Comparison of ENCODE assay signal across 10 cellular contexts in the genomic region with DNA sequence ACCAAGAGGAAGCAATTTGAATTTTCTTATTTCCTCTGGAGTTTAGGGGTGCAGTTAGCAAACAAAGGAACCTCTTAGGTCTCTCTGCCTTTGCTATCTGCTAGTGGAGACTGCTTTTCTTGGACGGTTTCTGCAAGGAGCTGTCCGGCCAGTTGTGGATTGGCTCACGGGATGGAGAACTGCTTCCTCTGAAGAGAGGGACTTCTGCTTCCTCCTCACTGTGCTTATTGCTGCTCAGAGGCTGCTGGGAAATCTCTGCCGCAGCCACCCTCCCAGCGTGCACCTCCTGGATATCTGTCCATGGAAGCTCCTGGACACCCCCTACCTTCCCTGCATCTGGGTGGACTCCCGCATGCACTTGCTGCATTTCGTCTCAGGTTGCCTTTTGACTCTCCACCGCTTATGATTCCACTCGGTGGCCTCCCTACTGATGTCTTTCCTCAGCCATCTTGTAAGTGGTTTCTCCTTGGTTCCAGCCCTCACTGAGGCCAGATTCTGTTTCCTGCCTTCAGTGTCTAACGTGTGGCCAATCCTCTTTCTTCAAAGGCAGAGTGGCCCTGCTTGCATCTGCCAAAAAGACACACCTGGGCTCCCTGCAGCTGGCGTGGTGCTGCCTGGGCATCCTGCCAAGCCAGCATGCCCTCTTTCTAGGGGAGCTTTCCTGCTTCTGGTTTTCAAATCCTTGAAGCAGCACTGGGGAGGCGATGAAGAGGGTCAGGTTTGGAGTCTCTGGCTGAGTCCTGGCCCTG.
DNase-seq lines count a peak whose midpoint lies in the region; ATAC-seq, FAIRE-seq and TF ChIP-seq lines count a peak whose summit lies in the region.
"Had no signal": no experiment of that assay in that cellular context is flagged by ENCODE, and none has a peak within 500 bp of the region (broad histone marks: within the 10 kb centered on the region; RNA-seq: fewer than 3 reads in every experiment).

No MANE protein-coding gene starts in this region.

- no peak for DNase-seq in GM18507 (ENCODE audit: extremely low spot score, insufficient read length, low read depth)
- peak; percentile 74 for DNase-seq in MM.1S
- DNase-seq in activated CD4-positive, alpha-beta memory T cell treated with anti-CD3 and anti-CD28 coated beads for 36 hours: peak; percentile 16
- DNase-seq in neural progenitor cell (ENCODE audit: low spot score): no peak
- DNase-seq in effector CD4-positive, alpha-beta T cell: no peak
- no peak for DNase-seq in foreskin fibroblast
- no peak for DNase-seq in activated effector memory CD4-positive, alpha-beta T cell treated with anti-CD3 and anti-CD28 coated beads, Interleukin-2, amount 50 U/mL, for 16 hours
- DNase-seq: brain microvascular endothelial cell had no signal

- POLR2A ChIA-PET in activated CD4-positive, alpha-beta memory T cell treated with anti-CD3 and anti-CD28 coated beads for 36 hours (lab: Charles Lee): no interaction called here

- H2AFZ ChIP-seq in MM.1S (ENCODE audit: low read length) (no peak overlapping the region), neural progenitor cell (replicated peaks) (no peak overlapping the region)

- no peak overlapping the region for H3K27ac Mint-ChIP-seq in activated CD4-positive, alpha-beta memory T cell treated with anti-CD3 and anti-CD28 coated beads for 36 hours
- H3K27ac Mint-ChIP-seq in neural progenitor cell: peak overlapping the region; percentile 25

- H3K27me3 ChIP-seq in MM.1S (replicated peaks; ENCODE audit: insufficient read depth, low read length) (no peaks in the 10 kb centered on the region), neural progenitor cell (no peaks in the 10 kb centered on the region)
- H3K27me3 ChIP-seq: brain microvascular endothelial cell had no signal

- H3K9ac ChIP-seq in MM.1S (ENCODE audit: low read length): no peak overlapping the region
- H3K9ac ChIP-seq in neural progenitor cell: no peak overlapping the region

- no peaks in the 10 kb centered on the region for H3K27me3 Mint-ChIP-seq in activated CD4-positive, alpha-beta memory T cell treated with anti-CD3 and anti-CD28 coated beads for 36 hours
- no peaks in the 10 kb centered on the region for H3K27me3 Mint-ChIP-seq in neural progenitor cell (ENCODE audit: insufficient read depth, low read depth)

- no peaks in the 10 kb centered on the region for H3F3A ChIP-seq in MM.1S (ENCODE audit: insufficient read depth, low read length)
- no peaks in the 10 kb centered on the region for H3F3A ChIP-seq in neural progenitor cell (ENCODE audit: low read depth)

- no peak for TF ChIP-seq CTCF in MM.1S (IDR thresholded peaks at IDR 0.05; ENCODE audit: low read length)
- no peak for TF ChIP-seq CTCF in neural progenitor cell (IDR thresholded peaks at IDR 0.05)
- no peak for TF ChIP-seq CTCF in foreskin fibroblast (IDR thresholded peaks at IDR 0.05; ENCODE audit: low read depth, low read length)

- H3K9me3 ChIP-seq in MM.1S (replicated peaks; ENCODE audit: insufficient read depth, low read length) (no peaks in the 10 kb centered on the region), neural progenitor cell (ENCODE audit: low read depth) (no peaks in the 10 kb centered on the region)

- no peaks in the 10 kb centered on the region for H3K36me3 ChIP-seq in MM.1S (replicated peaks; ENCODE audit: insufficient read depth, low read length)
- no peaks in the 10 kb centered on the region for H3K36me3 ChIP-seq in neural progenitor cell

- no peaks in the 10 kb centered on the region for H3K9me2 ChIP-seq in MM.1S (replicated peaks; ENCODE audit: insufficient read depth, low read length)

- FAIRE-seq in GM18507 (lab: Jason Lieb, UNC): peak; percentile 80

- intact Hi-C loops in activated CD4-positive, alpha-beta memory T cell treated with anti-CD3 and anti-CD28 coated beads for 36 hours (cut with micrococcal nuclease): no loop called here

- H4K20me1 ChIP-seq in MM.1S (ENCODE audit: insufficient read depth, low read length): no peaks in the 10 kb centered on the region
- H4K20me1 ChIP-seq in neural progenitor cell (ENCODE audit: low read depth): no peaks in the 10 kb centered on the region

- peaks cover 12% of the 10 kb centered on the region for H3K9me3 Mint-ChIP-seq in activated CD4-positive, alpha-beta memory T cell treated with anti-CD3 and anti-CD28 coated beads for 36 hours
- peaks cover 22% of the 10 kb centered on the region for H3K9me3 Mint-ChIP-seq in neural progenitor cell

- no peak overlapping the region for H3K4me3 ChIP-seq in MM.1S (ENCODE audit: low read length)
- no peak overlapping the region for H3K4me3 ChIP-seq in neural progenitor cell
- H3K4me3 ChIP-seq in foreskin fibroblast (ENCODE audit: low read depth in 1 of 2, low read length in 2 of 2): no peak overlapping the region

- H3K4me1 Mint-ChIP-seq in activated CD4-positive, alpha-beta memory T cell treated with anti-CD3 and anti-CD28 coated beads for 36 hours (ENCODE audit: low read depth): peaks cover 48% of the 10 kb centered on the region
- H3K4me1 Mint-ChIP-seq in neural progenitor cell: peaks cover 17% of the 10 kb centered on the region

- H3K4me2 ChIP-seq in MM.1S (ENCODE audit: low read depth, low read length) (no peak overlapping the region), neural progenitor cell (no peak overlapping the region)

- no peak overlapping the region for H3K4me3 Mint-ChIP-seq in activated CD4-positive, alpha-beta memory T cell treated with anti-CD3 and anti-CD28 coated beads for 36 hours
- H3K4me3 Mint-ChIP-seq in neural progenitor cell: no peak overlapping the region
- H3K4me3 Mint-ChIP-seq: neural crest cell had no signal

- H3K79me2 ChIP-seq in MM.1S (ENCODE audit: low read length) (no peaks in the 10 kb centered on the region), neural progenitor cell (ENCODE audit: low read depth) (no peaks in the 10 kb centered on the region)

- no peak for ATAC-seq in HG03342 (IDR thresholded peaks at IDR 0.05; ENCODE audit: unreplicated experiment)

- H3K27ac ChIP-seq in MM.1S (ENCODE audit: low read length) (no peak overlapping the region; the same call in 1 of the 2 replicates), neural progenitor cell (no peak overlapping the region)
- H3K27ac ChIP-seq: brain microvascular endothelial cell had no signal

- peaks cover 11% of the 10 kb centered on the region for H3K4me1 ChIP-seq in MM.1S (ENCODE audit: low read length)
- H3K4me1 ChIP-seq in neural progenitor cell: peaks cover 7% of the 10 kb centered on the region

- CTCF ChIA-PET in activated CD4-positive, alpha-beta memory T cell treated with anti-CD3 and anti-CD28 coated beads for 36 hours (lab: Charles Lee): no interaction called here

- H3K36me3 Mint-ChIP-seq in activated CD4-positive, alpha-beta memory T cell treated with anti-CD3 and anti-CD28 coated beads for 36 hours: peaks cover 31% of the 10 kb centered on the region
- peaks cover 18% of the 10 kb centered on the region for H3K36me3 Mint-ChIP-seq in neural progenitor cell

Comparison
In these comparisons a context has a peak if more than half of its experiments do, and no peak if none do; other contexts are left out.
1. DNase-seq: peak in MM.1S (single experiment) and activated CD4-positive, alpha-beta memory T cell treated with anti-CD3 and anti-CD28 coated beads for 36 hours (single experiment); none in GM18507 (single experiment), neural progenitor cell (single experiment), effector CD4-positive, alpha-beta T cell (single experiment), foreskin fibroblast (0 of 2) and activated effector memory CD4-positive, alpha-beta T cell treated with anti-CD3 and anti-CD28 coated beads, Interleukin-2, amount 50 U/mL, for 16 hours (single experiment).